In genomic region chr4:107388736-107389135, GRCh38 we compare ENCODE assay signal across 24 cellular contexts.
A peak's percentile ranks its signal among the peaks of the same experiment; 100 is the strongest.
DNase-seq lines count a peak whose midpoint lies in the region; ATAC-seq lines count a peak whose summit lies in the region.
"Had no signal": no experiment of that assay in that cellular context is flagged by ENCODE, and none has a peak within 500 bp of the region (broad histone marks: within the 10 kb centered on the region; RNA-seq: fewer than 3 reads in every experiment).

No MANE protein-coding gene starts in this region.

- no peaks in the 10 kb centered on the region for H3K36me3 ChIP-seq in iPS-20b (ENCODE audit: insufficient read depth, low read depth, low read length)
- H3K36me3 ChIP-seq: cardiac muscle cell, prostate gland had no signal

- no peak overlapping the region for H3K4me3 ChIP-seq in iPS-20b (ENCODE audit: low read length)
- H3K4me3 ChIP-seq: cardiac muscle cell, prostate gland, testis had no signal

- no peak for DNase-seq in stimulated activated CD4-positive, alpha-beta T cell treated with anti-CD3 and anti-CD28 coated beads, Interleukin-2, amount 100 ng/mL, for 48 hours
- no peak for DNase-seq in NCI-H2171 treated with DMSO at 0.1 percent for 48 hours (lab: John Stamatoyannopoulos, UW)
- DNase-seq: activated CD4-positive, CD25-positive, alpha-beta regulatory T cell treated with anti-CD3 and anti-CD28 coated beads, Interleukin-2, amount 50 U/mL, for 72 hours; activated CD8-positive, alpha-beta T cell treated with anti-CD3 and anti-CD28 coated beads, Interleukin-2, amount 10 ng/mL, durations not matched to agents 7 days and 5 days; activated naive CD4-positive, alpha-beta T cell treated with anti-CD3 and anti-CD28 coated beads for 36 hours; activated T-cell treated with anti-CD3 and anti-CD28 coated beads, Interleukin-2, amount 50 U/mL, for 1 hour; amygdala; CD4-positive, alpha-beta T cell; GF-D8; immature natural killer cell; left ventricle myocardium superior; NCI-H1417 treated with DMSO at 0.1 percent for 48 hours; NCI-H524 treated with DMSO at 0.1 percent for 48 hours; nephron progenitor cell; Right ventricle myocardium superior had no signal

- ATAC-seq in GM18873 (IDR thresholded peaks at IDR 0.05; ENCODE audit: low FRiP score, unreplicated experiment) (peak; percentile 57), GM21619 (IDR thresholded peaks at IDR 0.05; ENCODE audit: unreplicated experiment) (peak; percentile 75), HG03045 (IDR thresholded peaks at IDR 0.05; ENCODE audit: unreplicated experiment) (peak; percentile 60), GM19452 (IDR thresholded peaks at IDR 0.05; ENCODE audit: unreplicated experiment) (no peak)
- ATAC-seq: activated CD8-positive, alpha-beta T cell treated with anti-CD3 and anti-CD28 coated beads, Interleukin-2, amount 10 ng/mL, durations not matched to agents 7 days and 5 days; left ventricle myocardium superior; stimulated activated memory B cell treated with anti-CD40 and anti-IgM and Interleukin-4, amounts not matched to agents 10 μg/mL and 1 μg/mL and 100 μg/mL, for 72 hours had no signal

- H3K27ac ChIP-seq in iPS-20b (ENCODE audit: low read length), result no peak overlapping the region
- H3K27ac ChIP-seq: cardiac muscle cell, prostate gland, testis had no signal

- peak overlapping the region; percentile 4; the same call in 1 of the 2 replicates for H3K9ac ChIP-seq in iPS-20b (ENCODE audit: low read depth, low read length)

- H3K4me1 ChIP-seq in iPS-20b (ENCODE audit: insufficient read depth, low read length), result peaks cover 3% of the 10 kb centered on the region; the same call in 1 of the 2 replicates
- H3K4me1 ChIP-seq: testis had no signal

- no peaks in the 10 kb centered on the region for H3K9me3 ChIP-seq in iPS-20b (ENCODE audit: insufficient read depth, low read depth, low read length)
- H3K9me3 ChIP-seq: prostate gland, testis had no signal

- no peaks in the 10 kb centered on the region for H3K27me3 ChIP-seq in iPS-20b (ENCODE audit: insufficient read depth, low read length)
- H3K27me3 ChIP-seq: cardiac muscle cell, testis had no signal
